Comparison of ENCODE assay signal across 22 cellular contexts in genomic region chr3:44518782-44519156, GRCh38. TPM values are rescaled to one million over a fixed set of nuclear protein-coding genes. Genes with fewer than 3 reads are reported as not detected.
"Had no signal": no experiment of that assay in that cellular context is flagged by ENCODE, and none has a peak within 500 bp of the region (broad histone marks: within the 10 kb centered on the region; RNA-seq: fewer than 3 reads in every experiment).

No MANE protein-coding gene starts in this region.

- ATAC-seq: Panc1, PC-3 had no signal

- H3K9ac ChIP-seq: KMS-11, SK-N-SH had no signal

- H3K27ac ChIP-seq: KMS-11, RWPE1 had no signal

- H3K4me2 ChIP-seq: KMS-11, SK-N-SH had no signal

- DNase-seq: IMR-90, MM.1S, NCI-H1092 treated with DMSO at 0.1 percent for 48 hours, NCI-H1436, NCI-H187, NCI-H2029, NCI-H2081 treated with DMSO at 0.1 percent for 48 hours, NCI-H2171, NCI-H226, NCI-H446, NCI-H510A, NCI-H524 treated with DMSO at 0.1 percent for 48 hours, NCI-H69, NCI-H774, PC-3, SHP77, SK-N-SH had no signal

- H3K9me3 ChIP-seq: SK-N-SH had no signal

RNA-seq across cellular contexts. Expression of gene ZKSCAN7, which starts 36.2 kb away (rescaled TPM):
- total RNA-seq: HT-29, OCI-LY7, PC-3 had no signal
